Comparison of ENCODE assay signal across 1 cellular context in the genomic region with DNA sequence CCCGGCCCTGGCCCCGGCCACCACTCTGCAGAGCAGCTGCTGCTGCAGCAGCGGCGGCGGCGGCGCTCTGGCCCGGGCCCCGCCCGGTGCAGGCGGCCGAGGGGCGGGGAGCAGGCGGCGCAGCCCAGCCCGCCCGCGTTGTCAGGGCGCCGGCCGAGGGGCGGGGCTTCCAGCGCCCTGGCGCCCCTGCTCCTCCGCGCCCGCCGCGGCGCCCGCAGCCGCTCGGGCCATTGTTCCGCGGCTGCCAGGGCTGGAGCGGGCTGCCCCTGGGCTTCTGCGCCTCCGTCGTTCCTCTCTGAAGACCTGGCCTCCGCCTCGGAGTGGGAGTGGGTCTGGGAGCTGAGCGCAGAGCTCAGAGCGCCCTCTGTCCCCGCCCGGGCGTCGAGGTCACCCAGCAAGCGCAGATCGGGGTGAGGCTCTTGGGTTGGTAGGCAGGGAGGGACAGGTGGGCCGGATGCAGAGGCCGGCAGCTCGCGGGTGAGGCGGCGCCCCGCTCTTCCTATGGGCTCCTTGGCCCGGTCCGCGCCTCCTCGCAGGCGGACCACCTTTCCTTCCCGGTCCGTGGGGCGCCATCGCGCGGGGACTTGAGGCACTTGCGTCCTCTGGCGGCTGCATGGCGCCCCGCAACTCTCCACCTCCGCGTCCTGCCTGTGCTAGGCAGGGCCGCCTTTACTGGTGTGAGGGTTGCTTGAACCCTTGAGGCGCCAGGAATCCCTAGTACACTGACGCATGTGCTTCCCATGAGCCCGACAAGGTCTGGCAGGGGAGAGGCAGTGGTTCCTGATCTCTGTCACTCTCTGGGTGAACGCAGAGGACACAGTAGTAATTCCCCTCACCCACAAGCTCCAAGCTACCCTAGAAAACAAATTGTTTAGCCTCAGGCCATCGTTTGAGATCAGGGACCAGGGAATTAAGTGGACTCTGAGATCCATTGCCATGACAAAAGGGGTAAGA.
TF ChIP-seq lines count a peak whose summit lies in the region.

A gene with protein sequence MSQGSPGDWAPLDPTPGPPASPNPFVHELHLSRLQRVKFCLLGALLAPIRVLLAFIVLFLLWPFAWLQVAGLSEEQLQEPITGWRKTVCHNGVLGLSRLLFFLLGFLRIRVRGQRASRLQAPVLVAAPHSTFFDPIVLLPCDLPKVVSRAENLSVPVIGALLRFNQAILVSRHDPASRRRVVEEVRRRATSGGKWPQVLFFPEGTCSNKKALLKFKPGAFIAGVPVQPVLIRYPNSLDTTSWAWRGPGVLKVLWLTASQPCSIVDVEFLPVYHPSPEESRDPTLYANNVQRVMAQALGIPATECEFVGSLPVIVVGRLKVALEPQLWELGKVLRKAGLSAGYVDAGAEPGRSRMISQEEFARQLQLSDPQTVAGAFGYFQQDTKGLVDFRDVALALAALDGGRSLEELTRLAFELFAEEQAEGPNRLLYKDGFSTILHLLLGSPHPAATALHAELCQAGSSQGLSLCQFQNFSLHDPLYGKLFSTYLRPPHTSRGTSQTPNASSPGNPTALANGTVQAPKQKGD (minus strand): TSS at position 69 of the 954 bp plus-strand sequence. CDS start 96 bp downstream, outside the sequence.

TF ChIP-seq in WTC11, 78 proteins besides CTCF, POLR2A, EP300 and RAD21 (continued from another document and continues in another):
- TF ChIP-seq, protein P1, sequence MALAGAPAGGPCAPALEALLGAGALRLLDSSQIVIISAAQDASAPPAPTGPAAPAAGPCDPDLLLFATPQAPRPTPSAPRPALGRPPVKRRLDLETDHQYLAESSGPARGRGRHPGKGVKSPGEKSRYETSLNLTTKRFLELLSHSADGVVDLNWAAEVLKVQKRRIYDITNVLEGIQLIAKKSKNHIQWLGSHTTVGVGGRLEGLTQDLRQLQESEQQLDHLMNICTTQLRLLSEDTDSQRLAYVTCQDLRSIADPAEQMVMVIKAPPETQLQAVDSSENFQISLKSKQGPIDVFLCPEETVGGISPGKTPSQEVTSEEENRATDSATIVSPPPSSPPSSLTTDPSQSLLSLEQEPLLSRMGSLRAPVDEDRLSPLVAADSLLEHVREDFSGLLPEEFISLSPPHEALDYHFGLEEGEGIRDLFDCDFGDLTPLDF (CRISPR knock-in tag; IDR thresholded peaks at IDR 0.05), result peak; percentile 80
- TF ChIP-seq ZNF396 (CRISPR knock-in tag; IDR thresholded peaks at IDR 0.05; ENCODE audit: borderline replicate concordance) (no peak), SMAD3 (CRISPR knock-in tag; IDR thresholded peaks at IDR 0.05; ENCODE audit: borderline replicate concordance) (peak; percentile 20; the same call in 1 of the 2 replicates), CREB1 (CRISPR knock-in tag; IDR thresholded peaks at IDR 0.05) (0 out of 2 replicates have a peak, but pooled peaks have one; percentile 26), ZNF138 (CRISPR knock-in tag; conservative IDR thresholded peaks at IDR 0.05) (no peak), IRF2 (CRISPR knock-in tag; IDR thresholded peaks at IDR 0.05; ENCODE audit: borderline replicate concordance, low read depth) (no peak), CREM (CRISPR knock-in tag; IDR thresholded peaks at IDR 0.05) (peak; percentile 69; the same call in 1 of the 2 replicates), ZNF317 (CRISPR knock-in tag; IDR thresholded peaks at IDR 0.05; ENCODE audit: borderline replicate concordance, low read depth) (0 out of 2 replicates have a peak, but pooled peaks have one; percentile 11), GABPB1 (CRISPR knock-in tag; IDR thresholded peaks at IDR 0.05) (no peak), PRRX2 (CRISPR knock-in tag; IDR thresholded peaks at IDR 0.05) (peak; percentile 57; the same call in 1 of the 2 replicates), TEAD4 (CRISPR knock-in tag; IDR thresholded peaks at IDR 0.05) (no peak), ATF1 (CRISPR knock-in tag; IDR thresholded peaks at IDR 0.05) (no peak), ELF4 (CRISPR knock-in tag; IDR thresholded peaks at IDR 0.05; ENCODE audit: low read depth) (no peak), SOX15 (CRISPR knock-in tag; IDR thresholded peaks at IDR 0.05) (no peak), GTF2I (CRISPR knock-in tag; conservative IDR thresholded peaks at IDR 0.05) (0 out of 2 replicates have a peak, but pooled peaks have one; percentile 15), MXD4 (CRISPR knock-in tag; IDR thresholded peaks at IDR 0.05; ENCODE audit: borderline replicate concordance) (no peak), ESRRA (CRISPR knock-in tag; IDR thresholded peaks at IDR 0.05; ENCODE audit: borderline replicate concordance) (no peak; the same call in 1 of the 2 replicates), SP1 (CRISPR knock-in tag; conservative IDR thresholded peaks at IDR 0.05) (0 out of 2 replicates have a peak, but pooled peaks have one; percentile 14), MYBL2 (CRISPR knock-in tag; IDR thresholded peaks at IDR 0.05) (no peak), NR1H2 (CRISPR knock-in tag; IDR thresholded peaks at IDR 0.05) (no peak), NR3C1 (CRISPR knock-in tag; conservative IDR thresholded peaks at IDR 0.05; ENCODE audit: low read depth) (no peak)
- TF ChIP-seq, protein P2, sequence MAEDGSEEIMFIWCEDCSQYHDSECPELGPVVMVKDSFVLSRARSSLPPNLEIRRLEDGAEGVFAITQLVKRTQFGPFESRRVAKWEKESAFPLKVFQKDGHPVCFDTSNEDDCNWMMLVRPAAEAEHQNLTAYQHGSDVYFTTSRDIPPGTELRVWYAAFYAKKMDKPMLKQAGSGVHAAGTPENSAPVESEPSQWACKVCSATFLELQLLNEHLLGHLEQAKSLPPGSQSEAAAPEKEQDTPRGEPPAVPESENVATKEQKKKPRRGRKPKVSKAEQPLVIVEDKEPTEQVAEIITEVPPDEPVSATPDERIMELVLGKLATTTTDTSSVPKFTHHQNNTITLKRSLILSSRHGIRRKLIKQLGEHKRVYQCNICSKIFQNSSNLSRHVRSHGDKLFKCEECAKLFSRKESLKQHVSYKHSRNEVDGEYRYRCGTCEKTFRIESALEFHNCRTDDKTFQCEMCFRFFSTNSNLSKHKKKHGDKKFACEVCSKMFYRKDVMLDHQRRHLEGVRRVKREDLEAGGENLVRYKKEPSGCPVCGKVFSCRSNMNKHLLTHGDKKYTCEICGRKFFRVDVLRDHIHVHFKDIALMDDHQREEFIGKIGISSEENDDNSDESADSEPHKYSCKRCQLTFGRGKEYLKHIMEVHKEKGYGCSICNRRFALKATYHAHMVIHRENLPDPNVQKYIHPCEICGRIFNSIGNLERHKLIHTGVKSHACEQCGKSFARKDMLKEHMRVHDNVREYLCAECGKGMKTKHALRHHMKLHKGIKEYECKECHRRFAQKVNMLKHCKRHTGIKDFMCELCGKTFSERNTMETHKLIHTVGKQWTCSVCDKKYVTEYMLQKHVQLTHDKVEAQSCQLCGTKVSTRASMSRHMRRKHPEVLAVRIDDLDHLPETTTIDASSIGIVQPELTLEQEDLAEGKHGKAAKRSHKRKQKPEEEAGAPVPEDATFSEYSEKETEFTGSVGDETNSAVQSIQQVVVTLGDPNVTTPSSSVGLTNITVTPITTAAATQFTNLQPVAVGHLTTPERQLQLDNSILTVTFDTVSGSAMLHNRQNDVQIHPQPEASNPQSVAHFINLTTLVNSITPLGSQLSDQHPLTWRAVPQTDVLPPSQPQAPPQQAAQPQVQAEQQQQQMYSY (CRISPR knock-in tag; IDR thresholded peaks at IDR 0.05), result no peak
- TF ChIP-seq, protein P3, sequence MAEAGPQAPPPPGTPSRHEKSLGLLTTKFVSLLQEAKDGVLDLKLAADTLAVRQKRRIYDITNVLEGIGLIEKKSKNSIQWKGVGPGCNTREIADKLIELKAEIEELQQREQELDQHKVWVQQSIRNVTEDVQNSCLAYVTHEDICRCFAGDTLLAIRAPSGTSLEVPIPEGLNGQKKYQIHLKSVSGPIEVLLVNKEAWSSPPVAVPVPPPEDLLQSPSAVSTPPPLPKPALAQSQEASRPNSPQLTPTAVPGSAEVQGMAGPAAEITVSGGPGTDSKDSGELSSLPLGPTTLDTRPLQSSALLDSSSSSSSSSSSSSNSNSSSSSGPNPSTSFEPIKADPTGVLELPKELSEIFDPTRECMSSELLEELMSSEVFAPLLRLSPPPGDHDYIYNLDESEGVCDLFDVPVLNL (CRISPR knock-in tag; IDR thresholded peaks at IDR 0.05; ENCODE audit: borderline replicate concordance, low read depth), result no peak
- TF ChIP-seq, protein P4, sequence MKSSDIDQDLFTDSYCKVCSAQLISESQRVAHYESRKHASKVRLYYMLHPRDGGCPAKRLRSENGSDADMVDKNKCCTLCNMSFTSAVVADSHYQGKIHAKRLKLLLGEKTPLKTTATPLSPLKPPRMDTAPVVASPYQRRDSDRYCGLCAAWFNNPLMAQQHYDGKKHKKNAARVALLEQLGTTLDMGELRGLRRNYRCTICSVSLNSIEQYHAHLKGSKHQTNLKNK (CRISPR knock-in tag; IDR thresholded peaks at IDR 0.05), result no peak
- TF ChIP-seq, protein P5, sequence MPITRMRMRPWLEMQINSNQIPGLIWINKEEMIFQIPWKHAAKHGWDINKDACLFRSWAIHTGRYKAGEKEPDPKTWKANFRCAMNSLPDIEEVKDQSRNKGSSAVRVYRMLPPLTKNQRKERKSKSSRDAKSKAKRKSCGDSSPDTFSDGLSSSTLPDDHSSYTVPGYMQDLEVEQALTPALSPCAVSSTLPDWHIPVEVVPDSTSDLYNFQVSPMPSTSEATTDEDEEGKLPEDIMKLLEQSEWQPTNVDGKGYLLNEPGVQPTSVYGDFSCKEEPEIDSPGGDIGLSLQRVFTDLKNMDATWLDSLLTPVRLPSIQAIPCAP (CRISPR knock-in tag; IDR thresholded peaks at IDR 0.05), result no peak; the same call in 1 of the 2 replicates
- TF ChIP-seq, protein P6, sequence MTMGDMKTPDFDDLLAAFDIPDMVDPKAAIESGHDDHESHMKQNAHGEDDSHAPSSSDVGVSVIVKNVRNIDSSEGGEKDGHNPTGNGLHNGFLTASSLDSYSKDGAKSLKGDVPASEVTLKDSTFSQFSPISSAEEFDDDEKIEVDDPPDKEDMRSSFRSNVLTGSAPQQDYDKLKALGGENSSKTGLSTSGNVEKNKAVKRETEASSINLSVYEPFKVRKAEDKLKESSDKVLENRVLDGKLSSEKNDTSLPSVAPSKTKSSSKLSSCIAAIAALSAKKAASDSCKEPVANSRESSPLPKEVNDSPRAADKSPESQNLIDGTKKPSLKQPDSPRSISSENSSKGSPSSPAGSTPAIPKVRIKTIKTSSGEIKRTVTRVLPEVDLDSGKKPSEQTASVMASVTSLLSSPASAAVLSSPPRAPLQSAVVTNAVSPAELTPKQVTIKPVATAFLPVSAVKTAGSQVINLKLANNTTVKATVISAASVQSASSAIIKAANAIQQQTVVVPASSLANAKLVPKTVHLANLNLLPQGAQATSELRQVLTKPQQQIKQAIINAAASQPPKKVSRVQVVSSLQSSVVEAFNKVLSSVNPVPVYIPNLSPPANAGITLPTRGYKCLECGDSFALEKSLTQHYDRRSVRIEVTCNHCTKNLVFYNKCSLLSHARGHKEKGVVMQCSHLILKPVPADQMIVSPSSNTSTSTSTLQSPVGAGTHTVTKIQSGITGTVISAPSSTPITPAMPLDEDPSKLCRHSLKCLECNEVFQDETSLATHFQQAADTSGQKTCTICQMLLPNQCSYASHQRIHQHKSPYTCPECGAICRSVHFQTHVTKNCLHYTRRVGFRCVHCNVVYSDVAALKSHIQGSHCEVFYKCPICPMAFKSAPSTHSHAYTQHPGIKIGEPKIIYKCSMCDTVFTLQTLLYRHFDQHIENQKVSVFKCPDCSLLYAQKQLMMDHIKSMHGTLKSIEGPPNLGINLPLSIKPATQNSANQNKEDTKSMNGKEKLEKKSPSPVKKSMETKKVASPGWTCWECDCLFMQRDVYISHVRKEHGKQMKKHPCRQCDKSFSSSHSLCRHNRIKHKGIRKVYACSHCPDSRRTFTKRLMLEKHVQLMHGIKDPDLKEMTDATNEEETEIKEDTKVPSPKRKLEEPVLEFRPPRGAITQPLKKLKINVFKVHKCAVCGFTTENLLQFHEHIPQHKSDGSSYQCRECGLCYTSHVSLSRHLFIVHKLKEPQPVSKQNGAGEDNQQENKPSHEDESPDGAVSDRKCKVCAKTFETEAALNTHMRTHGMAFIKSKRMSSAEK (CRISPR knock-in tag; IDR thresholded peaks at IDR 0.05; ENCODE audit: borderline replicate concordance), result no peak
- TF ChIP-seq, protein P7, sequence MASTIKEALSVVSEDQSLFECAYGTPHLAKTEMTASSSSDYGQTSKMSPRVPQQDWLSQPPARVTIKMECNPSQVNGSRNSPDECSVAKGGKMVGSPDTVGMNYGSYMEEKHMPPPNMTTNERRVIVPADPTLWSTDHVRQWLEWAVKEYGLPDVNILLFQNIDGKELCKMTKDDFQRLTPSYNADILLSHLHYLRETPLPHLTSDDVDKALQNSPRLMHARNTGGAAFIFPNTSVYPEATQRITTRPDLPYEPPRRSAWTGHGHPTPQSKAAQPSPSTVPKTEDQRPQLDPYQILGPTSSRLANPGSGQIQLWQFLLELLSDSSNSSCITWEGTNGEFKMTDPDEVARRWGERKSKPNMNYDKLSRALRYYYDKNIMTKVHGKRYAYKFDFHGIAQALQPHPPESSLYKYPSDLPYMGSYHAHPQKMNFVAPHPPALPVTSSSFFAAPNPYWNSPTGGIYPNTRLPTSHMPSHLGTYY (CRISPR knock-in tag; IDR thresholded peaks at IDR 0.05), result no peak
- TF ChIP-seq, protein P8, sequence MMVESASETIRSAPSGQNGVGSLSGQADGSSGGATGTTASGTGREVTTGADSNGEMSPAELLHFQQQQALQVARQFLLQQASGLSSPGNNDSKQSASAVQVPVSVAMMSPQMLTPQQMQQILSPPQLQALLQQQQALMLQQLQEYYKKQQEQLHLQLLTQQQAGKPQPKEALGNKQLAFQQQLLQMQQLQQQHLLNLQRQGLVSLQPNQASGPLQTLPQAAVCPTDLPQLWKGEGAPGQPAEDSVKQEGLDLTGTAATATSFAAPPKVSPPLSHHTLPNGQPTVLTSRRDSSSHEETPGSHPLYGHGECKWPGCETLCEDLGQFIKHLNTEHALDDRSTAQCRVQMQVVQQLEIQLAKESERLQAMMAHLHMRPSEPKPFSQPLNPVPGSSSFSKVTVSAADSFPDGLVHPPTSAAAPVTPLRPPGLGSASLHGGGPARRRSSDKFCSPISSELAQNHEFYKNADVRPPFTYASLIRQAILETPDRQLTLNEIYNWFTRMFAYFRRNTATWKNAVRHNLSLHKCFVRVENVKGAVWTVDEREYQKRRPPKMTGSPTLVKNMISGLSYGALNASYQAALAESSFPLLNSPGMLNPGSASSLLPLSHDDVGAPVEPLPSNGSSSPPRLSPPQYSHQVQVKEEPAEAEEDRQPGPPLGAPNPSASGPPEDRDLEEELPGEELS (CRISPR knock-in tag; IDR thresholded peaks at IDR 0.05), result peak; percentile 72; the same call in 1 of the 2 replicates
- TF ChIP-seq, protein P9, sequence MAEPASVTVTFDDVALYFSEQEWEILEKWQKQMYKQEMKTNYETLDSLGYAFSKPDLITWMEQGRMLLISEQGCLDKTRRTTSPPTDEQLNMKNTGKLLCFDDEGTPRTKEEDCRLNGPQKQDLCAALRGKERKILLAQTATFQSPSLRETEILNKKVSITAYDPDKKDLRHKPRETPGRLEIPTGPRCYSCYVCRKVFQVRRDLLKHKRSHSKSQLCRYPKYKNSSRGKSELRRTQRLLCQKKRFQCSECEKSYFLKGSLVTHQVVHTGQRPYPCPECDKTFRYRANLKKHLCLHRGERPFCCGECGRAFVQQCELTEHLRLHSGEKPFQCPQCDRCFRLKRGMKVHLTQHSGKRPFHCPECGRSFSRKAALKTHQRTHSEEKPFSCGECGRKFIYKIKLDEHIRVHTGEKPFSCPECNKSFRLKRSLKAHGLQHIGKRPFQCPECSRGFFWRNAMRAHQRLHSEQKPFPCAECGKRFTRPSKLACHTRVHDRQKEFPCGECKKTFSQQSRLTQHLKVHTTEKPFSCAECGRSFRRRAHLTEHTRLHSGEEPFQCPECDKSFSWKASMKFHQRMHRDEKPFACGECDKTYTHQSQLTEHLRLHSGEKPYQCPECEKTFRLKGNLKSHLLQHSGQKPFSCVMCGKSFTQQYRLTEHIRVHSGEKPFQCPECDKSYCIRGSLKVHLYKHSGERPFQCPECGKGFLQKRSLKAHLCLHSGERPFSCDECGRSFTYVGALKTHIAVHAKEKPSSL (CRISPR knock-in tag; conservative IDR thresholded peaks at IDR 0.05), result no peak
